Comparison of ENCODE assay signal across 2 cellular contexts in the genomic region with DNA sequence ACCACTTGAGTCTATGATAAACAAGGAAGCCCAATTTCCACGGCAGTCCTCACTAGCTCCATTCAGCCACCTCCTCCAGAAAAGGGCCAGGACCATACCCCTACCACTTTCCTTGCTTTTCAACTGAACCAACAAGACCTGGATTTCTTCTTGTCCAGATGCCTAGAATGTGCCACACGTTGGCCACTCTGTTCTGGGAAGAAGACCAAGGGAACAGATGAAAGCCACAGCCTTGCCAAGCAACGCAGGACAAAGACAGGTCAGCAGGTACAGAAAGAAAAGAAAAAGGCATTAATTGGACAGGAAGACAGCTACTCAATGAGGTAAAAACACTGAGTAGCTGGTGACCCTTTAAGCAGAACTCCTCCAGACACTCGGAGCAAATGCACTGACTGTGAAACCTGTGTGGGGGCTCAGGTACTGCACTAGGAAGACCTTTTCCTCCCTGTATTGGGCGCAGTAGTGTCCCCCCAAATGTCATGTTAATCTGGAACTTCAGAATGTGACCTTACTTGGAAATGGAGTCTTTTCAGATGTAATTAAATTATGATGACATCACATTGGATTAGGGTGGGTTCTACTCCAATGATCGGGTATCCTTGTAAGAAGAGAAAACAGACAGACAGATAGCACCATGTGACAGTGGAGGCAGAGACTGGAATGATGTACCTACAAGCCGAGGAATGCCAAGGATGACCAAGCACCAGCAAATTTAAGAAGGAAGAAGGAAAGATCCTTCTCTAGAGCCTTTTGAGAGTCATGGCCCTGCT.
TF ChIP-seq lines count a peak whose summit lies in the region.

No MANE protein-coding gene starts in this region.

TF ChIP-seq in SK-N-SH, 30 proteins besides CTCF, POLR2A, EP300 and RAD21 (continued from another document):
- no peak for TF ChIP-seq RXRA (IDR thresholded peaks at IDR 0.05; ENCODE audit: borderline replicate concordance, low read depth)
- no peak for TF ChIP-seq RFX5 (IDR thresholded peaks at IDR 0.05; ENCODE audit: low read length)
- TF ChIP-seq JUND (IDR thresholded peaks at IDR 0.05), result no peak
- TF ChIP-seq TAF1 (IDR thresholded peaks at IDR 0.05; ENCODE audit: borderline replicate concordance, low read depth, low read length), result no peak
- no peak for TF ChIP-seq NFIC (IDR thresholded peaks at IDR 0.05; ENCODE audit: borderline replicate concordance)
- no peak for TF ChIP-seq YY1 (IDR thresholded peaks at IDR 0.05; ENCODE audit: low read depth)
TF ChIP-seq in SK-N-SH: peak in this region for 0.

TF ChIP-seq in SK-N-SH treated with all-trans-retinoic acid at 6 μM for 48 hours, 23 proteins besides CTCF, POLR2A, EP300 and RAD21 (continued from another document):
- TF ChIP-seq, protein P1, sequence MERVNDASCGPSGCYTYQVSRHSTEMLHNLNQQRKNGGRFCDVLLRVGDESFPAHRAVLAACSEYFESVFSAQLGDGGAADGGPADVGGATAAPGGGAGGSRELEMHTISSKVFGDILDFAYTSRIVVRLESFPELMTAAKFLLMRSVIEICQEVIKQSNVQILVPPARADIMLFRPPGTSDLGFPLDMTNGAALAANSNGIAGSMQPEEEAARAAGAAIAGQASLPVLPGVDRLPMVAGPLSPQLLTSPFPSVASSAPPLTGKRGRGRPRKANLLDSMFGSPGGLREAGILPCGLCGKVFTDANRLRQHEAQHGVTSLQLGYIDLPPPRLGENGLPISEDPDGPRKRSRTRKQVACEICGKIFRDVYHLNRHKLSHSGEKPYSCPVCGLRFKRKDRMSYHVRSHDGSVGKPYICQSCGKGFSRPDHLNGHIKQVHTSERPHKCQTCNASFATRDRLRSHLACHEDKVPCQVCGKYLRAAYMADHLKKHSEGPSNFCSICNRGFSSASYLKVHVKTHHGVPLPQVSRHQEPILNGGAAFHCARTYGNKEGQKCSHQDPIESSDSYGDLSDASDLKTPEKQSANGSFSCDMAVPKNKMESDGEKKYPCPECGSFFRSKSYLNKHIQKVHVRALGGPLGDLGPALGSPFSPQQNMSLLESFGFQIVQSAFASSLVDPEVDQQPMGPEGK (CRISPR knock-in tag; IDR thresholded peaks at IDR 0.05; ENCODE audit: borderline replicate concordance), result no peak
- TF ChIP-seq, protein P2, sequence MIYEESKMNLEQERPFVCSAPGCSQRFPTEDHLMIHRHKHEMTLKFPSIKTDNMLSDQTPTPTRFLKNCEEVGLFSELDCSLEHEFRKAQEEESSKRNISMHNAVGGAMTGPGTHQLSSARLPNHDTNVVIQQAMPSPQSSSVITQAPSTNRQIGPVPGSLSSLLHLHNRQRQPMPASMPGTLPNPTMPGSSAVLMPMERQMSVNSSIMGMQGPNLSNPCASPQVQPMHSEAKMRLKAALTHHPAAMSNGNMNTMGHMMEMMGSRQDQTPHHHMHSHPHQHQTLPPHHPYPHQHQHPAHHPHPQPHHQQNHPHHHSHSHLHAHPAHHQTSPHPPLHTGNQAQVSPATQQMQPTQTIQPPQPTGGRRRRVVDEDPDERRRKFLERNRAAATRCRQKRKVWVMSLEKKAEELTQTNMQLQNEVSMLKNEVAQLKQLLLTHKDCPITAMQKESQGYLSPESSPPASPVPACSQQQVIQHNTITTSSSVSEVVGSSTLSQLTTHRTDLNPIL (CRISPR knock-in tag; IDR thresholded peaks at IDR 0.05; ENCODE audit: low read depth), result no peak
- TF ChIP-seq OSR1 (CRISPR knock-in tag; IDR thresholded peaks at IDR 0.05), result no peak
